28 cellular contexts compared by ENCODE assay signal in the genomic region with DNA sequence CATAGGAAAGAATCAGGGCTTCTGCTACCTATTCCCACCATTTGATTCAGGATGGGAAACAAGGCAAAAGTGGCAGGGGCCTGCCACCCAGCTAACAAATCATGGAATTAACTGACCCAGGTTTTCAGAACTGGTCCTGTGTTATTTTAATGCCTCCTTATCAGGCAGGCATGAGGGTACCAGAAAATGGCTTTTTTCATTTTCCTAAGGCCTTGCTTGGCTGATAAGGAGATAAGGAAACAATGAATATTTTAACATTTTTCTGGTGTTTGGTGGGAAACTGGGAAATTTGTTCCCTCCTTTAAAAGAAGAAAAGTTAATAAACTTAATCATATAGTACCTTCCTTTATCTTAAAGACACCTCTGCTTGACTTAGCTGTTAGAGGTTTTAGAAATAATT. TPM values are rescaled to one million over a fixed set of nuclear protein-coding genes. Genes with fewer than 3 reads are reported as not detected.
DNase-seq lines count a peak whose midpoint lies in the region; ATAC-seq and TF ChIP-seq lines count a peak whose summit lies in the region.
"Had no signal": no experiment of that assay in that cellular context is flagged by ENCODE, and none has a peak within 500 bp of the region (broad histone marks: within the 10 kb centered on the region; RNA-seq: fewer than 3 reads in every experiment).

No MANE protein-coding gene starts in this region.

- 0 out of 2 replicates have a peak, but pooled peaks have one; percentile 9 for TF ChIP-seq RAD21 in SK-N-SH (IDR thresholded peaks at IDR 0.05; ENCODE audit: low read length)

- H2AFZ ChIP-seq in SK-N-SH (ENCODE audit: low read depth), result no peak overlapping the region
- H2AFZ ChIP-seq: GM23248 had no signal

- TF ChIP-seq CTCF in SK-N-SH (IDR thresholded peaks at IDR 0.05) (no peak), dorsolateral prefrontal cortex (IDR thresholded peaks at IDR 0.05 in 54 of 56, conservative IDR thresholded peaks at IDR 0.05 in 2 of 56; ENCODE audit: low read depth in 1 of 56, partially characterized antibody in 56 of 56) (peak in 1 of 56 donors; percentile 16)

- no peak overlapping the region for H3K27ac ChIP-seq in SK-N-SH (ENCODE audit: low read depth in 2 of 2, low read length in 1 of 2)
- H3K27ac ChIP-seq in dorsolateral prefrontal cortex, result peak overlapping the region in 57 of 59 donors; percentile 52 to 99 (median 96)
- H3K27ac ChIP-seq: GM23248, RWPE1 had no signal

- TF ChIP-seq EP300 in SK-N-SH (IDR thresholded peaks at IDR 0.05; ENCODE audit: borderline replicate concordance in 1 of 2, low read depth in 1 of 2, low read length in 1 of 2), result no peak

- H3K4me3 ChIP-seq in SK-N-SH (ENCODE audit: low read depth in 2 of 2, low read length in 1 of 2), result no peak overlapping the region
- H3K4me3 ChIP-seq in dorsolateral prefrontal cortex, result peak overlapping the region in 50 of 59 donors; percentile 6 to 89 (median 78)
- H3K4me3 ChIP-seq: GM23248, K562 had no signal

- H4K20me1 ChIP-seq in SK-N-SH (ENCODE audit: insufficient read depth), result no peaks in the 10 kb centered on the region; the same call in 1 of the 2 replicates

- no peak overlapping the region for H3K9ac ChIP-seq in SK-N-SH
- H3K9ac ChIP-seq: GM23248 had no signal

- intact Hi-C loops in dorsolateral prefrontal cortex (cut with DNase I), result loop anchor here (5.0 to 10.0 kb wide), 7 partner anchors 789 to 1766 kb away; no protein-coding TSS in a partner anchor
- intact Hi-C loops in Right ventricle myocardium inferior (cut with DNase I), result loop anchor here (10.0 kb wide), 1 partner anchor 274 kb away; no protein-coding TSS in a partner anchor

- no peak for DNase-seq in SK-N-SH
- no peak for DNase-seq in dorsolateral prefrontal cortex
- DNase-seq in inferior parietal cortex (ENCODE audit: extremely low spot score), result peak; percentile 38
- DNase-seq in superior temporal gyrus (ENCODE audit: extremely low spot score), result peak; percentile 71
- DNase-seq in Right ventricle myocardium inferior (ENCODE audit: missing footprints), result no peak
- no peak for DNase-seq in NCI-H526 treated with DMSO at 0.1 percent for 48 hours (lab: John Stamatoyannopoulos, UW)
- no peak for DNase-seq in activated effector memory CD4-positive, alpha-beta T cell treated with Interleukin-2 at 50 U/mL for 16 hours
- DNase-seq: 8988T; ACHN; BE2C; CD8-positive, alpha-beta memory T cell; DMS 273 treated with DMSO at 0.1 percent for 48 hours; DMS79 treated with DMSO at 0.1 percent for 48 hours; GM23248; H7; Kasumi-1; NCI-H1092 treated with DMSO at 0.1 percent for 48 hours; NCI-H1436; NCI-H187 treated with DMSO at 0.1 percent for 48 hours; NCI-H2107; NCI-H524; SHP77 treated with DMSO at 0.1 percent for 48 hours had no signal

- POLR2A ChIA-PET in SK-N-SH (lab: Yijun Ruan, JAX), result no interaction called here

- peaks cover 7% of the 10 kb centered on the region; the same call in 1 of the 2 replicates for H3K79me2 ChIP-seq in SK-N-SH (ENCODE audit: insufficient read depth)

- ATAC-seq in SK-N-SH treated with all-trans-retinoic acid at 6 μM for 48 hours (no peak), Right ventricle myocardium inferior (no peak)
- ATAC-seq: K562, Panc1 had no signal

- peaks cover 3 to 5% of the 10 kb centered on the region in 2 experiments; a peak in 2 of 4 replicates for H3K4me1 ChIP-seq in SK-N-SH (ENCODE audit: control insufficient read depth in 1 of 2, insufficient read depth in 2 of 2, low read depth in 1 of 2, low read length in 1 of 2)
- H3K4me1 ChIP-seq: BE2C had no signal

- H3F3A ChIP-seq in SK-N-SH (replicated peaks; ENCODE audit: insufficient read depth), result no peaks in the 10 kb centered on the region

- no peaks in the 10 kb centered on the region for H3K9me2 ChIP-seq in SK-N-SH

- H3K9me3 ChIP-seq in SK-N-SH, result no peaks in the 10 kb centered on the region
- H3K9me3 ChIP-seq: BE2C had no signal

- H3K36me3 ChIP-seq in SK-N-SH (replicated peaks in 1 of 2; ENCODE audit: control insufficient read depth in 1 of 2, insufficient read depth in 2 of 2, low read length in 1 of 2), result no peaks in the 10 kb centered on the region
- H3K36me3 ChIP-seq: BE2C had no signal

- H3K4me2 ChIP-seq in SK-N-SH, result no peak overlapping the region

- CTCF ChIA-PET in SK-N-SH (lab: Yijun Ruan, JAX), result interaction anchor here (1.3 to 2.5 kb wide), 4 partner anchors 278 to 1400 kb away, joined by 3 to 9 read pairs (median 8); no protein-coding TSS in a partner anchor

- no peaks in the 10 kb centered on the region for H3K27me3 ChIP-seq in SK-N-SH (ENCODE audit: insufficient read depth)
- peaks cover 0 to 54% (median 4%) of the 10 kb centered on the region in 45 donors for H3K27me3 ChIP-seq in dorsolateral prefrontal cortex

TF ChIP-seq in SK-N-SH, 30 proteins besides CTCF, POLR2A, EP300 and RAD21 (continues in another document):
- TF ChIP-seq NRF1 (IDR thresholded peaks at IDR 0.05; ENCODE audit: low read depth, low read length), result no peak
- TF ChIP-seq MEF2A (IDR thresholded peaks at IDR 0.05; ENCODE audit: borderline replicate concordance, low read depth), result no peak
- no peak for TF ChIP-seq RCOR1 (IDR thresholded peaks at IDR 0.05; ENCODE audit: low read length)
- no peak for TF ChIP-seq SIN3A (IDR thresholded peaks at IDR 0.05; ENCODE audit: borderline replicate concordance, low read depth, low read length)
- TF ChIP-seq TEAD4 (IDR thresholded peaks at IDR 0.05; ENCODE audit: borderline replicate concordance, insufficient read depth), result no peak
- TF ChIP-seq, protein P1, sequence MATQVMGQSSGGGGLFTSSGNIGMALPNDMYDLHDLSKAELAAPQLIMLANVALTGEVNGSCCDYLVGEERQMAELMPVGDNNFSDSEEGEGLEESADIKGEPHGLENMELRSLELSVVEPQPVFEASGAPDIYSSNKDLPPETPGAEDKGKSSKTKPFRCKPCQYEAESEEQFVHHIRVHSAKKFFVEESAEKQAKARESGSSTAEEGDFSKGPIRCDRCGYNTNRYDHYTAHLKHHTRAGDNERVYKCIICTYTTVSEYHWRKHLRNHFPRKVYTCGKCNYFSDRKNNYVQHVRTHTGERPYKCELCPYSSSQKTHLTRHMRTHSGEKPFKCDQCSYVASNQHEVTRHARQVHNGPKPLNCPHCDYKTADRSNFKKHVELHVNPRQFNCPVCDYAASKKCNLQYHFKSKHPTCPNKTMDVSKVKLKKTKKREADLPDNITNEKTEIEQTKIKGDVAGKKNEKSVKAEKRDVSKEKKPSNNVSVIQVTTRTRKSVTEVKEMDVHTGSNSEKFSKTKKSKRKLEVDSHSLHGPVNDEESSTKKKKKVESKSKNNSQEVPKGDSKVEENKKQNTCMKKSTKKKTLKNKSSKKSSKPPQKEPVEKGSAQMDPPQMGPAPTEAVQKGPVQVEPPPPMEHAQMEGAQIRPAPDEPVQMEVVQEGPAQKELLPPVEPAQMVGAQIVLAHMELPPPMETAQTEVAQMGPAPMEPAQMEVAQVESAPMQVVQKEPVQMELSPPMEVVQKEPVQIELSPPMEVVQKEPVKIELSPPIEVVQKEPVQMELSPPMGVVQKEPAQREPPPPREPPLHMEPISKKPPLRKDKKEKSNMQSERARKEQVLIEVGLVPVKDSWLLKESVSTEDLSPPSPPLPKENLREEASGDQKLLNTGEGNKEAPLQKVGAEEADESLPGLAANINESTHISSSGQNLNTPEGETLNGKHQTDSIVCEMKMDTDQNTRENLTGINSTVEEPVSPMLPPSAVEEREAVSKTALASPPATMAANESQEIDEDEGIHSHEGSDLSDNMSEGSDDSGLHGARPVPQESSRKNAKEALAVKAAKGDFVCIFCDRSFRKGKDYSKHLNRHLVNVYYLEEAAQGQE (IDR thresholded peaks at IDR 0.05; ENCODE audit: low read depth, low read length), result no peak
- TF ChIP-seq RFX5 (IDR thresholded peaks at IDR 0.05; ENCODE audit: low read length), result no peak
- TF ChIP-seq TAF1 (IDR thresholded peaks at IDR 0.05; ENCODE audit: borderline replicate concordance, low read depth, low read length), result no peak

TF ChIP-seq in SK-N-SH treated with all-trans-retinoic acid at 6 μM for 48 hours, 23 proteins besides CTCF, POLR2A, EP300 and RAD21 (continues in another document):
- TF ChIP-seq ISL1 (CRISPR knock-in tag; IDR thresholded peaks at IDR 0.05) (no peak), ZNF8 (CRISPR knock-in tag; IDR thresholded peaks at IDR 0.05) (no peak), GLIS3 (CRISPR knock-in tag; IDR thresholded peaks at IDR 0.05) (no peak), ZNF565 (CRISPR knock-in tag; conservative IDR thresholded peaks at IDR 0.05; ENCODE audit: low read depth) (no peak), ZFP3 (CRISPR knock-in tag; IDR thresholded peaks at IDR 0.05) (no peak), CSDC2 (CRISPR knock-in tag; IDR thresholded peaks at IDR 0.05) (no peak), TOX (CRISPR knock-in tag; IDR thresholded peaks at IDR 0.05; ENCODE audit: borderline replicate concordance) (no peak), ZFP30 (CRISPR knock-in tag; IDR thresholded peaks at IDR 0.05) (no peak), TCF4 (CRISPR knock-in tag; IDR thresholded peaks at IDR 0.05; ENCODE audit: borderline replicate concordance) (no peak), TSHZ2 (CRISPR knock-in tag; IDR thresholded peaks at IDR 0.05) (no peak), ESRRG (CRISPR knock-in tag; IDR thresholded peaks at IDR 0.05) (no peak)

RNA-seq across cellular contexts. Expression of gene POU3F2, which starts 6.7 kb away (rescaled TPM):
- polyA plus RNA-seq in SK-N-SH (2012; rRNA removed), result 0.93 and 1.0 TPM in 2 replicates
- polyA plus RNA-seq in SK-N-SH (2012; cell fraction: cytosol; rRNA removed), result 0.92 and 1.1 TPM in 2 replicates
- 0.89 and 1.0 TPM in 2 replicates for polyA plus RNA-seq in SK-N-SH (2012; cell fraction: nucleus; rRNA removed)
- 10 to 100 TPM; 10.8 to 38.0 (median 20.6) TPM for total RNA-seq in dorsolateral prefrontal cortex
- total RNA-seq in Right ventricle myocardium inferior, result not detected
- total RNA-seq: CD8-positive, alpha-beta memory T cell; GM23248; OCI-LY7 had no signal
- polyA plus RNA-seq: CD14-positive monocyte; CD8-positive, alpha-beta memory T cell had no signal

Comparison
In these comparisons a context has a peak if more than half of its experiments do, and no peak if none do; other contexts are left out.
1. DNase-seq: peak in inferior parietal cortex (single experiment) and superior temporal gyrus (single experiment); none in SK-N-SH (single experiment), dorsolateral prefrontal cortex (0 of 10), Right ventricle myocardium inferior (single experiment), NCI-H526 treated with DMSO at 0.1 percent for 48 hours (single experiment) and activated effector memory CD4-positive, alpha-beta T cell treated with Interleukin-2 at 50 U/mL for 16 hours (single experiment).
2. H3K27ac ChIP-seq: peak in dorsolateral prefrontal cortex (57 of 59); none in SK-N-SH (0 of 2).
3. H3K4me3 ChIP-seq: peak in dorsolateral prefrontal cortex (50 of 59); none in SK-N-SH (0 of 2).
4. RNA of gene POU3F2, which starts 6.7 kb away (total RNA-seq): 10.8 to 38.0 TPM in dorsolateral prefrontal cortex; not detected in Right ventricle myocardium inferior (single experiment); every median in the first group is over 10 times any median in the second.